In genomic region chr4:123526511-123526910, GRCh38 we compare ENCODE assay signal across 20 cellular contexts.
DNase-seq lines count a peak whose midpoint lies in the region; ATAC-seq and FAIRE-seq lines count a peak whose summit lies in the region.
"Had no signal": no experiment of that assay in that cellular context is flagged by ENCODE, and none has a peak within 500 bp of the region (broad histone marks: within the 10 kb centered on the region; RNA-seq: fewer than 3 reads in every experiment).

No MANE protein-coding gene starts in this region.

- POLR2A ChIA-PET in activated CD4-positive, alpha-beta memory T cell treated with anti-CD3 and anti-CD28 coated beads for 36 hours (lab: Charles Lee) = no interaction called here
- POLR2A ChIA-PET in activated CD4-positive, alpha-beta memory T cell treated with anti-CD3 and anti-CD28 coated beads, Interleukin-2, amount 10 ng/mL, durations not matched to agents 7 days and 5 days (lab: Charles Lee) = no interaction called here

- H3K4me3 Mint-ChIP-seq in activated CD4-positive, alpha-beta memory T cell treated with anti-CD3 and anti-CD28 coated beads for 36 hours = no peak overlapping the region
- H3K4me3 Mint-ChIP-seq in activated CD4-positive, alpha-beta memory T cell treated with anti-CD3 and anti-CD28 coated beads, Interleukin-2, amount 10 ng/mL, durations not matched to agents 7 days and 5 days = no peak overlapping the region
- H3K4me3 Mint-ChIP-seq in activated T-helper 17 cell treated with anti-CD3 and anti-CD28 coated beads, Interleukin-2, amount 50 U/mL, for 72 hours = no peak overlapping the region
- no peak overlapping the region for H3K4me3 Mint-ChIP-seq in activated CD8-positive, alpha-beta memory T cell treated with anti-CD3 and anti-CD28 coated beads, Interleukin-2, amount 10 ng/mL, durations not matched to agents 7 days and 5 days
- H3K4me3 Mint-ChIP-seq: CD8-positive, alpha-beta memory T cell; HFFc6 had no signal

- DNase-seq in activated CD4-positive, alpha-beta memory T cell treated with anti-CD3 and anti-CD28 coated beads for 36 hours = peak; percentile 27
- DNase-seq in activated CD4-positive, alpha-beta memory T cell treated with anti-CD3 and anti-CD28 coated beads, Interleukin-2, amount 10 ng/mL, durations not matched to agents 7 days and 5 days = no peak
- peak; percentile 58 for DNase-seq in NCI-H82 (lab: John Stamatoyannopoulos, UW)
- peak; percentile 40 for DNase-seq in stimulated activated CD8-positive, alpha-beta memory T cell treated with anti-CD3 and anti-CD28 coated beads, Interleukin-4, amount 100 ng/mL, for 48 hours
- no peak for DNase-seq in A172 (ENCODE audit: low spot score)
- no peak for DNase-seq in small intestine
- DNase-seq in activated CD8-positive, alpha-beta memory T cell treated with anti-CD3 and anti-CD28 coated beads, Interleukin-2, amount 10 ng/mL, durations not matched to agents 7 days and 5 days = no peak
- DNase-seq: C1 segment of cervical spinal cord; CD8-positive, alpha-beta memory T cell; DMS53; HFFc6; NCI-H1105; NCI-H2081 treated with DMSO at 0.1 percent for 48 hours; NCI-H510A; NCI-H748 treated with DMSO at 0.1 percent for 48 hours; RPMI8226; SHP77 treated with DMSO at 0.1 percent for 48 hours had no signal

- peak; percentile 70 for ATAC-seq in activated T-helper 17 cell treated with anti-CD3 and anti-CD28 coated beads, Interleukin-2, amount 50 U/mL, for 72 hours (replicated peaks)
- no peak for ATAC-seq in activated CD8-positive, alpha-beta memory T cell treated with anti-CD3 and anti-CD28 coated beads, Interleukin-2, amount 10 ng/mL, durations not matched to agents 7 days and 5 days
- ATAC-seq: K562 had no signal

- H3K27ac ChIP-seq in small intestine (ENCODE audit: low read depth in 1 of 2, low read length in 1 of 2) = no peak overlapping the region

- FAIRE-seq in small intestine (lab: Jason Lieb, UNC) = no peak
- FAIRE-seq: H54, K562 had no signal

- H3K4me1 Mint-ChIP-seq in activated CD4-positive, alpha-beta memory T cell treated with anti-CD3 and anti-CD28 coated beads for 36 hours (ENCODE audit: low read depth) = peaks cover 3% of the 10 kb centered on the region
- no peaks in the 10 kb centered on the region for H3K4me1 Mint-ChIP-seq in activated CD4-positive, alpha-beta memory T cell treated with anti-CD3 and anti-CD28 coated beads, Interleukin-2, amount 10 ng/mL, durations not matched to agents 7 days and 5 days
- no peaks in the 10 kb centered on the region for H3K4me1 Mint-ChIP-seq in activated T-helper 17 cell treated with anti-CD3 and anti-CD28 coated beads, Interleukin-2, amount 50 U/mL, for 72 hours
- H3K4me1 Mint-ChIP-seq in activated CD8-positive, alpha-beta memory T cell treated with anti-CD3 and anti-CD28 coated beads, Interleukin-2, amount 10 ng/mL, durations not matched to agents 7 days and 5 days = peaks cover 9% of the 10 kb centered on the region
- H3K4me1 Mint-ChIP-seq: CD8-positive, alpha-beta memory T cell had no signal

- no peaks in the 10 kb centered on the region for H3K9me3 Mint-ChIP-seq in activated CD4-positive, alpha-beta memory T cell treated with anti-CD3 and anti-CD28 coated beads for 36 hours
- H3K9me3 Mint-ChIP-seq in activated CD4-positive, alpha-beta memory T cell treated with anti-CD3 and anti-CD28 coated beads, Interleukin-2, amount 10 ng/mL, durations not matched to agents 7 days and 5 days = no peaks in the 10 kb centered on the region
- H3K9me3 Mint-ChIP-seq in activated T-helper 17 cell treated with anti-CD3 and anti-CD28 coated beads, Interleukin-2, amount 50 U/mL, for 72 hours = no peaks in the 10 kb centered on the region
- peaks cover 5% of the 10 kb centered on the region for H3K9me3 Mint-ChIP-seq in activated CD8-positive, alpha-beta memory T cell treated with anti-CD3 and anti-CD28 coated beads, Interleukin-2, amount 10 ng/mL, durations not matched to agents 7 days and 5 days (ENCODE audit: low read depth)
- H3K9me3 Mint-ChIP-seq: CD8-positive, alpha-beta memory T cell; HFFc6 had no signal

- H3K27ac Mint-ChIP-seq in activated CD4-positive, alpha-beta memory T cell treated with anti-CD3 and anti-CD28 coated beads for 36 hours = no peak overlapping the region
- H3K27ac Mint-ChIP-seq in activated CD4-positive, alpha-beta memory T cell treated with anti-CD3 and anti-CD28 coated beads, Interleukin-2, amount 10 ng/mL, durations not matched to agents 7 days and 5 days = no peak overlapping the region
- H3K27ac Mint-ChIP-seq in activated T-helper 17 cell treated with anti-CD3 and anti-CD28 coated beads, Interleukin-2, amount 50 U/mL, for 72 hours = no peak overlapping the region
- no peak overlapping the region for H3K27ac Mint-ChIP-seq in activated CD8-positive, alpha-beta memory T cell treated with anti-CD3 and anti-CD28 coated beads, Interleukin-2, amount 10 ng/mL, durations not matched to agents 7 days and 5 days
- H3K27ac Mint-ChIP-seq: CD8-positive, alpha-beta memory T cell; HFFc6 had no signal

- H3K4me1 ChIP-seq in small intestine (ENCODE audit: control insufficient read depth in 2 of 2, insufficient read depth in 1 of 2, low read depth in 1 of 2, low read length in 1 of 2) = no peaks in the 10 kb centered on the region

- 52 to 57% (median 54%) methylated on average over 2 of the region's 2 CpGs for WGBS in small intestine, 3 donors

- no peaks in the 10 kb centered on the region for H3K36me3 Mint-ChIP-seq in activated CD4-positive, alpha-beta memory T cell treated with anti-CD3 and anti-CD28 coated beads for 36 hours
- H3K36me3 Mint-ChIP-seq in activated CD4-positive, alpha-beta memory T cell treated with anti-CD3 and anti-CD28 coated beads, Interleukin-2, amount 10 ng/mL, durations not matched to agents 7 days and 5 days (ENCODE audit: low read depth) = no peaks in the 10 kb centered on the region
- H3K36me3 Mint-ChIP-seq in activated T-helper 17 cell treated with anti-CD3 and anti-CD28 coated beads, Interleukin-2, amount 50 U/mL, for 72 hours (ENCODE audit: low read depth) = no peaks in the 10 kb centered on the region
- H3K36me3 Mint-ChIP-seq in activated CD8-positive, alpha-beta memory T cell treated with anti-CD3 and anti-CD28 coated beads, Interleukin-2, amount 10 ng/mL, durations not matched to agents 7 days and 5 days = peaks cover 2% of the 10 kb centered on the region

- no peak overlapping the region for H3K4me3 ChIP-seq in small intestine (ENCODE audit: low read depth in 1 of 2, low read length in 2 of 2)
- H3K4me3 ChIP-seq: K562 had no signal

- CTCF ChIA-PET in activated CD4-positive, alpha-beta memory T cell treated with anti-CD3 and anti-CD28 coated beads for 36 hours (lab: Charles Lee) = no interaction called here
- CTCF ChIA-PET in activated CD4-positive, alpha-beta memory T cell treated with anti-CD3 and anti-CD28 coated beads, Interleukin-2, amount 10 ng/mL, durations not matched to agents 7 days and 5 days (lab: Charles Lee) = no interaction called here
- CTCF ChIA-PET in activated CD8-positive, alpha-beta memory T cell treated with anti-CD3 and anti-CD28 coated beads, Interleukin-2, amount 10 ng/mL, durations not matched to agents 7 days and 5 days (lab: Charles Lee) = no interaction called here

- peaks cover 2% of the 10 kb centered on the region for H3K27me3 Mint-ChIP-seq in activated CD4-positive, alpha-beta memory T cell treated with anti-CD3 and anti-CD28 coated beads for 36 hours
- no peaks in the 10 kb centered on the region for H3K27me3 Mint-ChIP-seq in activated CD4-positive, alpha-beta memory T cell treated with anti-CD3 and anti-CD28 coated beads, Interleukin-2, amount 10 ng/mL, durations not matched to agents 7 days and 5 days
- no peaks in the 10 kb centered on the region for H3K27me3 Mint-ChIP-seq in activated T-helper 17 cell treated with anti-CD3 and anti-CD28 coated beads, Interleukin-2, amount 50 U/mL, for 72 hours
- H3K27me3 Mint-ChIP-seq in activated CD8-positive, alpha-beta memory T cell treated with anti-CD3 and anti-CD28 coated beads, Interleukin-2, amount 10 ng/mL, durations not matched to agents 7 days and 5 days = peaks cover 2% of the 10 kb centered on the region

- H3K9me3 ChIP-seq in small intestine (ENCODE audit: control insufficient read depth, low read depth) = no peaks in the 10 kb centered on the region

- no peaks in the 10 kb centered on the region for H3K27me3 ChIP-seq in small intestine (ENCODE audit: control insufficient read depth in 2 of 2, insufficient read depth in 2 of 2, low read length in 2 of 2)

- H3K36me3 ChIP-seq in small intestine (ENCODE audit: control insufficient read depth in 2 of 2, insufficient read depth in 2 of 2, low read length in 2 of 2) = no peaks in the 10 kb centered on the region

- intact Hi-C loops in activated CD4-positive, alpha-beta memory T cell treated with anti-CD3 and anti-CD28 coated beads for 36 hours (cut with micrococcal nuclease) = no loop called here

Comparison
In these comparisons a context has a peak if more than half of its experiments do, and no peak if none do; other contexts are left out.
1. DNase-seq: peak in activated CD4-positive, alpha-beta memory T cell treated with anti-CD3 and anti-CD28 coated beads for 36 hours (single experiment), NCI-H82 (single experiment) and stimulated activated CD8-positive, alpha-beta memory T cell treated with anti-CD3 and anti-CD28 coated beads, Interleukin-4, amount 100 ng/mL, for 48 hours (single experiment); none in activated CD4-positive, alpha-beta memory T cell treated with anti-CD3 and anti-CD28 coated beads, Interleukin-2, amount 10 ng/mL, durations not matched to agents 7 days and 5 days (single experiment), A172 (single experiment), small intestine (single experiment) and activated CD8-positive, alpha-beta memory T cell treated with anti-CD3 and anti-CD28 coated beads, Interleukin-2, amount 10 ng/mL, durations not matched to agents 7 days and 5 days (single experiment).